Comparison of ENCODE assay signal across 16 cellular contexts in the genomic region with DNA sequence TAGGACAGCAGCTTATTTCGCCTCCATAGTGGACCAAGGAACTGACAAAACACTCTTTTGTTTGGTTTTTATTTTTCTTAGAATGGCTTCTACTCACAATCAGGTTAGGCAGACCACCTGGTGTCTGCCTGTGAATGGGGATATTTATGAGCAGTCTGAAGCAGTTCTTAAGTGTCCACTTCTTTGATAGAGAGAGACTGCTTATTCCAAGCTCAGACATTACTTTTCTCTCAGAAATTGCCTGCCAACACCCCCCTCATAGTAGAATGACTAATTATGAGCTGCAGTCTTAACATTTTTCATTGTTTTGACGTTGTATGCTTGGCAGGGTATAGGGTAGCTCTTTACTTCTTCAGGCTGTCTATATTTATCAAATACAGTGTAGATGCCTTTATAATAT.
DNase-seq lines count a peak whose midpoint lies in the region; ATAC-seq, FAIRE-seq and TF ChIP-seq lines count a peak whose summit lies in the region.
"Had no signal": no experiment of that assay in that cellular context is flagged by ENCODE, and none has a peak within 500 bp of the region (broad histone marks: within the 10 kb centered on the region; RNA-seq: fewer than 3 reads in every experiment).

No MANE protein-coding gene starts in this region.

- H3K27me3 ChIP-seq in PC-3 (ENCODE audit: low read length) = no peaks in the 10 kb centered on the region
- H3K27me3 ChIP-seq in CD8-positive, alpha-beta T cell (ENCODE audit: insufficient read depth, low read length) = no peaks in the 10 kb centered on the region
- H3K27me3 ChIP-seq: heart right ventricle, uterus had no signal

- POLR2A ChIA-PET in PC-3 (lab: Charles Lee; ENCODE audit: unreplicated experiment) = no interaction called here
- POLR2A ChIA-PET in CD8-positive, alpha-beta T cell (lab: Charles Lee) = no interaction called here
- POLR2A ChIA-PET in activated CD4-positive, alpha-beta memory T cell treated with anti-CD3 and anti-CD28 coated beads, Interleukin-2, amount 10 ng/mL, durations not matched to agents 7 days and 5 days (lab: Charles Lee) = no interaction called here

- DNase-seq in A172 (ENCODE audit: low spot score) = peak; percentile 19
- DNase-seq in HTR-8/SVneo (ENCODE audit: insufficient read length, low spot score) = peak; percentile 18
- peak; percentile 42 for DNase-seq in PC-3
- peak; percentile 16 to 56 for DNase-seq in foreskin fibroblast
- DNase-seq in CD8-positive, alpha-beta T cell = no peak
- DNase-seq in activated CD4-positive, alpha-beta memory T cell treated with anti-CD3 and anti-CD28 coated beads, Interleukin-2, amount 10 ng/mL, durations not matched to agents 7 days and 5 days = no peak
- no peak for DNase-seq in osteocyte (ENCODE audit: extremely low spot score, unreplicated experiment)
- DNase-seq: activated CD4-positive, alpha-beta T cell treated with anti-CD3 and anti-CD28 coated beads for 4 hours; aorta; DMS 273 treated with DMSO at 0.1 percent for 48 hours; heart right ventricle; OCI-M1; uterus had no signal

- peak; percentile 71 for ATAC-seq in PC-3
- no peak for ATAC-seq in CD8-positive, alpha-beta T cell
- no peak for ATAC-seq in HG03196 (IDR thresholded peaks at IDR 0.05; ENCODE audit: unreplicated experiment)
- ATAC-seq: GM12878, heart right ventricle had no signal

- intact Hi-C loops in PC-3 (cut with micrococcal nuclease) = no loop called here
- intact Hi-C loops in CD8-positive, alpha-beta T cell (cut with DNase I, micrococcal nuclease) = no loop called here

- no peaks in the 10 kb centered on the region for H3K9me3 ChIP-seq in PC-3 (ENCODE audit: low read length)
- H3K9me3 ChIP-seq in CD8-positive, alpha-beta T cell (ENCODE audit: low read length) = no peaks in the 10 kb centered on the region
- H3K9me3 ChIP-seq: heart right ventricle, uterus had no signal

- H3K4me3 ChIP-seq in PC-3 (ENCODE audit: low read length) (no peak overlapping the region), foreskin fibroblast (ENCODE audit: low read depth in 1 of 2, low read length in 2 of 2) (no peak overlapping the region)
- H3K4me3 ChIP-seq in CD8-positive, alpha-beta T cell (ENCODE audit: low read depth, low read length) = no peak overlapping the region
- H3K4me3 ChIP-seq: GM12878, heart right ventricle, uterus had no signal

- FAIRE-seq in HTR-8/SVneo (lab: Jason Lieb, UNC) = peak; percentile 23

- H3K36me3 Mint-ChIP-seq in CD8-positive, alpha-beta T cell = peaks cover 4% of the 10 kb centered on the region
- H3K36me3 Mint-ChIP-seq in activated CD4-positive, alpha-beta memory T cell treated with anti-CD3 and anti-CD28 coated beads, Interleukin-2, amount 10 ng/mL, durations not matched to agents 7 days and 5 days (ENCODE audit: low read depth) = peaks cover 4% of the 10 kb centered on the region
- H3K36me3 Mint-ChIP-seq in osteocyte (ENCODE audit: unreplicated experiment) = no peaks in the 10 kb centered on the region

- BruUV-seq in PC-3 (replicated peaks; lab: Mats Ljungman, UMichigan) = no TSS peak

- H2AFZ ChIP-seq in PC-3 (ENCODE audit: low read length) = no peak overlapping the region

- CTCF ChIA-PET in PC-3 (lab: Charles Lee) = no interaction called here
- CTCF ChIA-PET in CD8-positive, alpha-beta T cell (lab: Charles Lee) = interaction anchor here (0.9 to 1.0 kb wide), 2 partner anchors 9 to 10 kb away, joined by 3 to 5 read pairs; no protein-coding TSS in a partner anchor
- CTCF ChIA-PET in activated CD4-positive, alpha-beta memory T cell treated with anti-CD3 and anti-CD28 coated beads, Interleukin-2, amount 10 ng/mL, durations not matched to agents 7 days and 5 days (lab: Charles Lee) = no interaction called here

- H3K4me2 ChIP-seq in PC-3 (ENCODE audit: low read length) = peak overlapping the region; percentile 2; the same call in 1 of the 2 replicates

- H3K9me3 Mint-ChIP-seq in CD8-positive, alpha-beta T cell = peaks cover 6% of the 10 kb centered on the region
- no peaks in the 10 kb centered on the region for H3K9me3 Mint-ChIP-seq in activated CD4-positive, alpha-beta memory T cell treated with anti-CD3 and anti-CD28 coated beads, Interleukin-2, amount 10 ng/mL, durations not matched to agents 7 days and 5 days
- no peaks in the 10 kb centered on the region for H3K9me3 Mint-ChIP-seq in osteocyte (ENCODE audit: unreplicated experiment)

- H3K9me2 ChIP-seq in PC-3 (replicated peaks; ENCODE audit: low read length) = no peaks in the 10 kb centered on the region

- H3K79me2 ChIP-seq in PC-3 (ENCODE audit: low read length) = peaks cover 84% of the 10 kb centered on the region

- peaks cover 28% of the 10 kb centered on the region; the same call in 1 of the 2 replicates for H4K20me1 ChIP-seq in PC-3 (ENCODE audit: low read length)

- H3F3A ChIP-seq in PC-3 (ENCODE audit: low read length, unreplicated experiment) = no peaks in the 10 kb centered on the region

- TF ChIP-seq CTCF in PC-3 (conservative IDR thresholded peaks at IDR 0.05; ENCODE audit: low read depth, low read length) (no peak), foreskin fibroblast (IDR thresholded peaks at IDR 0.05; ENCODE audit: low read depth, low read length) (no peak), osteocyte (IDR thresholded peaks at IDR 0.05) (no peak)
- TF ChIP-seq CTCF in CD8-positive, alpha-beta T cell (IDR thresholded peaks at IDR 0.05) = no peak

- peaks cover 12% of the 10 kb centered on the region for H3K4me1 ChIP-seq in PC-3 (ENCODE audit: insufficient read depth, low read length)
- no peaks in the 10 kb centered on the region for H3K4me1 ChIP-seq in CD8-positive, alpha-beta T cell (ENCODE audit: insufficient read depth, low read length)

- peaks cover 51% of the 10 kb centered on the region for H3K4me1 Mint-ChIP-seq in CD8-positive, alpha-beta T cell (ENCODE audit: low read depth)
- no peaks in the 10 kb centered on the region for H3K4me1 Mint-ChIP-seq in activated CD4-positive, alpha-beta memory T cell treated with anti-CD3 and anti-CD28 coated beads, Interleukin-2, amount 10 ng/mL, durations not matched to agents 7 days and 5 days
- H3K4me1 Mint-ChIP-seq in osteocyte (ENCODE audit: unreplicated experiment) = peaks cover 52% of the 10 kb centered on the region

- no peak overlapping the region for H3K27ac ChIP-seq in PC-3 (ENCODE audit: low read length)
- H3K27ac ChIP-seq in CD8-positive, alpha-beta T cell (ENCODE audit: low read depth, low read length) = no peak overlapping the region
- H3K27ac ChIP-seq: heart right ventricle, uterus had no signal

- no peaks in the 10 kb centered on the region for H3K36me3 ChIP-seq in PC-3 (ENCODE audit: low read depth, low read length)
- no peaks in the 10 kb centered on the region for H3K36me3 ChIP-seq in CD8-positive, alpha-beta T cell (ENCODE audit: insufficient read depth, low read length)
- H3K36me3 ChIP-seq: heart right ventricle, uterus had no signal

- no peak overlapping the region for H3K9ac ChIP-seq in PC-3 (ENCODE audit: low read length)

- no peaks in the 10 kb centered on the region for H3K27me3 Mint-ChIP-seq in CD8-positive, alpha-beta T cell (ENCODE audit: low read depth)
- H3K27me3 Mint-ChIP-seq in activated CD4-positive, alpha-beta memory T cell treated with anti-CD3 and anti-CD28 coated beads, Interleukin-2, amount 10 ng/mL, durations not matched to agents 7 days and 5 days = no peaks in the 10 kb centered on the region
- no peaks in the 10 kb centered on the region for H3K27me3 Mint-ChIP-seq in osteocyte (ENCODE audit: unreplicated experiment)

- H3K4me3 Mint-ChIP-seq in CD8-positive, alpha-beta T cell = no peak overlapping the region
- H3K4me3 Mint-ChIP-seq in activated CD4-positive, alpha-beta memory T cell treated with anti-CD3 and anti-CD28 coated beads, Interleukin-2, amount 10 ng/mL, durations not matched to agents 7 days and 5 days = no peak overlapping the region
- no peak overlapping the region for H3K4me3 Mint-ChIP-seq in osteocyte (ENCODE audit: unreplicated experiment)
- H3K4me3 Mint-ChIP-seq: T-helper 1 cell treated with Interleukin-12 subunit alpha and Interleukin-12 subunit beta and Interleukin-4 antibody, amounts not matched to agents 30 μg/mL and 1 μg/mL, for 36 hours had no signal

- H3K27ac Mint-ChIP-seq in CD8-positive, alpha-beta T cell = no peak overlapping the region
- H3K27ac Mint-ChIP-seq in activated CD4-positive, alpha-beta memory T cell treated with anti-CD3 and anti-CD28 coated beads, Interleukin-2, amount 10 ng/mL, durations not matched to agents 7 days and 5 days = no peak overlapping the region
- H3K27ac Mint-ChIP-seq in osteocyte (ENCODE audit: unreplicated experiment) = no peak overlapping the region
- H3K27ac Mint-ChIP-seq: T-helper 1 cell treated with Interleukin-12 subunit alpha and Interleukin-12 subunit beta and Interleukin-4 antibody, amounts not matched to agents 30 μg/mL and 1 μg/mL, for 36 hours had no signal

Comparison
In these comparisons a context has a peak if more than half of its experiments do, and no peak if none do; other contexts are left out.
1. DNase-seq: peak in A172 (single experiment), HTR-8/SVneo (single experiment), PC-3 (single experiment) and foreskin fibroblast (2 of 2); none in CD8-positive, alpha-beta T cell (0 of 7), activated CD4-positive, alpha-beta memory T cell treated with anti-CD3 and anti-CD28 coated beads, Interleukin-2, amount 10 ng/mL, durations not matched to agents 7 days and 5 days (single experiment) and osteocyte (single experiment).